Comparison of ENCODE assay signal across 23 cellular contexts in the genomic region with DNA sequence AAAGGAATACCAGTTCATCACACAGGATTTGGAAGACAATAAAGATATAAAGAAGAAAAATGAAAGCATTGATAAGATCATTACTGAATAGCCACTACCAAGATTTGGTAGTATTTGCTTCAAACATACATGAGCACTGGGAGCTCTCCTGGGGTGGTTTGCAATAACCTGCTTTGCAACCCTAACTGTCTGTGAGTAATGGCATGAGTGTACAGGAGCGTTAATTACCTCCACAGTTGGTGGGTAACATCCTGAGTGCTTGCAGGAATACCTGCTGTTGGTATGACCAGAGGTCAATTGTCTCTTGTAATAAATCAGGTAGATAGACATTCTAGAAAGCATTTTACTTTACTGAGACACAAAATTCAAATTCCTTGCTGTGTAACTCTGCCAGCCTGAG.
"Had no signal": no experiment of that assay in that cellular context is flagged by ENCODE, and none has a peak within 500 bp of the region (broad histone marks: within the 10 kb centered on the region; RNA-seq: fewer than 3 reads in every experiment).

No MANE protein-coding gene starts in this region.

- DNase-seq: activated CD4-positive, alpha-beta memory T cell treated with anti-CD3 and anti-CD28 coated beads, Interleukin-2, amount 10 ng/mL, durations not matched to agents 7 days and 5 days; activated CD4-positive, alpha-beta T cell treated with anti-CD3 and anti-CD28 coated beads for 48 hours; activated CD4-positive, CD25-positive, alpha-beta regulatory T cell; activated CD8-positive, alpha-beta memory T cell treated with anti-CD3 and anti-CD28 coated beads, Interleukin-2, amount 10 ng/mL, durations not matched to agents 7 days and 5 days; activated naive CD4-positive, alpha-beta T cell treated with anti-CD3 and anti-CD28 coated beads for 36 hours; activated T-cell treated with anti-CD3 and anti-CD28 coated beads, Interleukin-2, amount 50 U/mL, for 1 hour; anterior cingulate cortex; brain microvascular endothelial cell; colonic mucosa; heart left ventricle; kidney glomerular epithelial cell; mesenchymal stem cell; mucosa of descending colon; naive B cell; psoas muscle; right cardiac atrium; stimulated activated CD4-positive, alpha-beta T cell treated with anti-CD3 and anti-CD28 coated beads, Interleukin-15, amount 100 ng/mL, for 24 hours; stimulated activated CD4-positive, alpha-beta T cell treated with anti-CD3 and anti-CD28 coated beads, Interleukin-4, amount 100 ng/mL, for 1 hour; stimulated activated naive CD8-positive, alpha-beta T cell treated with anti-CD3 and anti-CD28 coated beads, Interleukin-15, amount 100 ng/mL, for 72 hours; T-helper 9 cell; transverse colon had no signal

- H3K36me3 Mint-ChIP-seq: activated CD8-positive, alpha-beta memory T cell treated with anti-CD3 and anti-CD28 coated beads, Interleukin-2, amount 10 ng/mL, durations not matched to agents 7 days and 5 days; naive B cell had no signal

- H3K27me3 Mint-ChIP-seq: activated CD4-positive, alpha-beta memory T cell treated with anti-CD3 and anti-CD28 coated beads, Interleukin-2, amount 10 ng/mL, durations not matched to agents 7 days and 5 days; activated CD8-positive, alpha-beta memory T cell treated with anti-CD3 and anti-CD28 coated beads, Interleukin-2, amount 10 ng/mL, durations not matched to agents 7 days and 5 days; central memory CD8-positive, alpha-beta T cell; naive B cell; stimulated activated naive CD8-positive, alpha-beta T cell treated with anti-CD3 and anti-CD28 coated beads, Interleukin-15, amount 100 ng/mL, for 72 hours had no signal

- H3K27ac Mint-ChIP-seq: activated CD4-positive, alpha-beta memory T cell treated with anti-CD3 and anti-CD28 coated beads, Interleukin-2, amount 10 ng/mL, durations not matched to agents 7 days and 5 days; activated CD8-positive, alpha-beta memory T cell treated with anti-CD3 and anti-CD28 coated beads, Interleukin-2, amount 10 ng/mL, durations not matched to agents 7 days and 5 days; activated naive CD4-positive, alpha-beta T cell treated with anti-CD3 and anti-CD28 coated beads for 36 hours; activated T-helper 2 cell treated with anti-CD3 and anti-CD28 coated beads, Interferon-gamma antibody, Interleukin-2, Interleukin-4, amounts not matched to agents 10 μg/mL and 5 μg/mL and 100 μg/mL, durations not matched to agents 14 hours and 24 hours and 36 hours; stimulated activated naive CD8-positive, alpha-beta T cell treated with anti-CD3 and anti-CD28 coated beads, Interleukin-15, amount 100 ng/mL, for 72 hours had no signal

- H3K4me3 Mint-ChIP-seq: activated CD4-positive, alpha-beta memory T cell treated with anti-CD3 and anti-CD28 coated beads, Interleukin-2, amount 10 ng/mL, durations not matched to agents 7 days and 5 days; activated CD8-positive, alpha-beta memory T cell treated with anti-CD3 and anti-CD28 coated beads, Interleukin-2, amount 10 ng/mL, durations not matched to agents 7 days and 5 days; activated naive CD4-positive, alpha-beta T cell treated with anti-CD3 and anti-CD28 coated beads for 36 hours; central memory CD8-positive, alpha-beta T cell; naive B cell; stimulated activated naive CD8-positive, alpha-beta T cell treated with anti-CD3 and anti-CD28 coated beads, Interleukin-15, amount 100 ng/mL, for 72 hours had no signal

- H3K9me3 Mint-ChIP-seq: activated CD4-positive, alpha-beta memory T cell treated with anti-CD3 and anti-CD28 coated beads, Interleukin-2, amount 10 ng/mL, durations not matched to agents 7 days and 5 days; activated naive CD4-positive, alpha-beta T cell treated with anti-CD3 and anti-CD28 coated beads for 36 hours; activated T-helper 2 cell treated with anti-CD3 and anti-CD28 coated beads, Interferon-gamma antibody, Interleukin-2, Interleukin-4, amounts not matched to agents 10 μg/mL and 5 μg/mL and 100 μg/mL, durations not matched to agents 14 hours and 24 hours and 36 hours; central memory CD8-positive, alpha-beta T cell had no signal

- H3K4me1 Mint-ChIP-seq: activated CD4-positive, alpha-beta memory T cell treated with anti-CD3 and anti-CD28 coated beads, Interleukin-2, amount 10 ng/mL, durations not matched to agents 7 days and 5 days; activated CD8-positive, alpha-beta memory T cell treated with anti-CD3 and anti-CD28 coated beads, Interleukin-2, amount 10 ng/mL, durations not matched to agents 7 days and 5 days; central memory CD8-positive, alpha-beta T cell; naive B cell; stimulated activated naive CD8-positive, alpha-beta T cell treated with anti-CD3 and anti-CD28 coated beads, Interleukin-15, amount 100 ng/mL, for 72 hours had no signal
